Comparison of ENCODE assay signal across 18 cellular contexts in the genomic region with DNA sequence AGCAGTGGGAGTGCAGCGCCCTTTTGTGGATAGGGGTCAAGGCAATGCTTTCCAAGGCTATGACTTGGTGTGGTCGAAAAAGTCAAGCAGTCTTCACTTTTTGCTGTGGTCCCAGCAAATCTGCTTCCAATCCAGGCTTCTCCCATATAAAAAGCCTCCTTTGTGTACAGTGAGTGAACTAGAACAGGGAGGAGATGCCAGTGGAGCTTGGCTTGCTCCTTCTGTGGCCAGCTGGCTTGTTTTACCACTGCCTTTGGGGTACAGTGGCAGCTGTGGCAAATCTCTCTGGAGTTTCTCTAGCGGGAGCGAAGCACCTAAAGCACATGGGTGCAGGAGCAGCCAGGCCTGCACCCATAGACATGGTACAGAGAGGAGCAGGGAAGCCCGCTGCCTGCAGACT.
A peak's percentile ranks its signal among the peaks of the same experiment; 100 is the strongest.
DNase-seq lines count a peak whose midpoint lies in the region; ATAC-seq and TF ChIP-seq lines count a peak whose summit lies in the region.
"Had no signal": no experiment of that assay in that cellular context is flagged by ENCODE, and none has a peak within 500 bp of the region (broad histone marks: within the 10 kb centered on the region; RNA-seq: fewer than 3 reads in every experiment).

No MANE protein-coding gene starts in this region.

- peaks cover 18% of the 10 kb centered on the region for H3K4me1 Mint-ChIP-seq in endodermal cell
- peaks cover 28% of the 10 kb centered on the region for H3K4me1 Mint-ChIP-seq in activated T-helper 2 cell treated with anti-CD3 and anti-CD28 coated beads, Interferon-gamma antibody, Interleukin-2, Interleukin-4, amounts not matched to agents 10 μg/mL and 5 μg/mL and 100 μg/mL, durations not matched to agents 14 hours and 24 hours and 36 hours (ENCODE audit: low read depth)
- H3K4me1 Mint-ChIP-seq in activated naive CD4-positive, alpha-beta T cell treated with anti-CD3 and anti-CD28 coated beads for 36 hours (ENCODE audit: low read depth), result peaks cover 7% of the 10 kb centered on the region

- no peaks in the 10 kb centered on the region for H3K4me1 ChIP-seq in endodermal cell (ENCODE audit: control insufficient read depth, insufficient read depth, low read length)

- ATAC-seq in GM21515 (IDR thresholded peaks at IDR 0.05; ENCODE audit: unreplicated experiment), result no peak
- ATAC-seq: CD8-positive, alpha-beta T cell; HepG2 had no signal

- peaks cover 20% of the 10 kb centered on the region for H3K9me3 ChIP-seq in endodermal cell (ENCODE audit: control insufficient read depth, low read length)

- DNase-seq in H7, result peak; percentile 4
- peak; percentile 20 for DNase-seq in endodermal cell
- peak; percentile 17 for DNase-seq in midbrain (lab: John Stamatoyannopoulos, UW)
- DNase-seq in activated T-helper 2 cell treated with anti-CD3 and anti-CD28 coated beads, Interferon-gamma antibody, Interleukin-2, Interleukin-4, amounts not matched to agents 10 μg/mL and 5 μg/mL and 100 μg/mL, durations not matched to agents 14 hours and 24 hours and 36 hours (ENCODE audit: low spot score), result no peak
- DNase-seq in activated naive CD4-positive, alpha-beta T cell treated with anti-CD3 and anti-CD28 coated beads for 36 hours, result no peak
- DNase-seq in DMS 273 (lab: John Stamatoyannopoulos, UW; ENCODE audit: unreplicated experiment), result no peak
- DNase-seq: ACHN; Calu3; CD8-positive, alpha-beta T cell; DMS 273 treated with DMSO at 0.1 percent for 48 hours; DMS53; DND-41; GOT3; H9; KBM-7 had no signal

- no peak for TF ChIP-seq CTCF in endodermal cell (conservative IDR thresholded peaks at IDR 0.05)

- H3K4me3 ChIP-seq in H7 (ENCODE audit: insufficient read depth, low read depth, low read length), result no peak overlapping the region
- no peak overlapping the region for H3K4me3 ChIP-seq in endodermal cell (ENCODE audit: low read length)

- CTCF ChIA-PET in activated naive CD4-positive, alpha-beta T cell treated with anti-CD3 and anti-CD28 coated beads for 36 hours (lab: Charles Lee), result no interaction called here

- H3K9ac ChIP-seq in endodermal cell (ENCODE audit: extremely low read depth, low read length, poor library complexity, severe bottlenecking), result no peak overlapping the region

- H3K36me3 ChIP-seq in H7 (replicated peaks; ENCODE audit: control insufficient read depth, insufficient read depth, low read length), result no peaks in the 10 kb centered on the region; the same call in 1 of the 2 replicates
- no peaks in the 10 kb centered on the region for H3K36me3 ChIP-seq in endodermal cell (ENCODE audit: control insufficient read depth, insufficient read depth, low read length)

- WGBS in endodermal cell (ENCODE audit: insufficient coverage in 1 of 2, insufficient read length in 1 of 2), 2 experiments, result 94% methylated on average over 5 of the region's 5 CpGs

- no peak overlapping the region for H3K27ac Mint-ChIP-seq in endodermal cell
- no peak overlapping the region for H3K27ac Mint-ChIP-seq in activated T-helper 2 cell treated with anti-CD3 and anti-CD28 coated beads, Interferon-gamma antibody, Interleukin-2, Interleukin-4, amounts not matched to agents 10 μg/mL and 5 μg/mL and 100 μg/mL, durations not matched to agents 14 hours and 24 hours and 36 hours
- no peak overlapping the region for H3K27ac Mint-ChIP-seq in activated naive CD4-positive, alpha-beta T cell treated with anti-CD3 and anti-CD28 coated beads for 36 hours
- H3K27ac Mint-ChIP-seq: CD8-positive, alpha-beta T cell; H9; IgD-negative memory B cell had no signal

- intact Hi-C loops in activated T-helper 2 cell treated with anti-CD3 and anti-CD28 coated beads, Interferon-gamma antibody, Interleukin-2, Interleukin-4, amounts not matched to agents 10 μg/mL and 5 μg/mL and 100 μg/mL, durations not matched to agents 14 hours and 24 hours and 36 hours (cut with micrococcal nuclease), result no loop called here
- intact Hi-C loops in activated naive CD4-positive, alpha-beta T cell treated with anti-CD3 and anti-CD28 coated beads for 36 hours (cut with micrococcal nuclease), result no loop called here

- H3K27me3 ChIP-seq in H7 (ENCODE audit: control insufficient read depth, insufficient read depth, low read length), result no peaks in the 10 kb centered on the region
- H3K27me3 ChIP-seq in endodermal cell (ENCODE audit: control insufficient read depth, insufficient read depth, low read length, poor library complexity, severe bottlenecking), result no peaks in the 10 kb centered on the region

- H3K27ac ChIP-seq in endodermal cell (ENCODE audit: low read depth, low read length), result no peak overlapping the region

- no peak overlapping the region for H3K4me3 Mint-ChIP-seq in endodermal cell
- H3K4me3 Mint-ChIP-seq in activated T-helper 2 cell treated with anti-CD3 and anti-CD28 coated beads, Interferon-gamma antibody, Interleukin-2, Interleukin-4, amounts not matched to agents 10 μg/mL and 5 μg/mL and 100 μg/mL, durations not matched to agents 14 hours and 24 hours and 36 hours (ENCODE audit: low read depth), result no peak overlapping the region
- no peak overlapping the region for H3K4me3 Mint-ChIP-seq in activated naive CD4-positive, alpha-beta T cell treated with anti-CD3 and anti-CD28 coated beads for 36 hours
- H3K4me3 Mint-ChIP-seq: CD8-positive, alpha-beta T cell; H9; IgD-negative memory B cell had no signal

- peaks cover 40% of the 10 kb centered on the region for H3K9me3 Mint-ChIP-seq in endodermal cell
- H3K9me3 Mint-ChIP-seq in activated T-helper 2 cell treated with anti-CD3 and anti-CD28 coated beads, Interferon-gamma antibody, Interleukin-2, Interleukin-4, amounts not matched to agents 10 μg/mL and 5 μg/mL and 100 μg/mL, durations not matched to agents 14 hours and 24 hours and 36 hours, result peaks cover 9% of the 10 kb centered on the region
- peaks cover 13% of the 10 kb centered on the region for H3K9me3 Mint-ChIP-seq in activated naive CD4-positive, alpha-beta T cell treated with anti-CD3 and anti-CD28 coated beads for 36 hours

- peaks cover 2% of the 10 kb centered on the region for H3K27me3 Mint-ChIP-seq in endodermal cell (ENCODE audit: insufficient read depth)
- H3K27me3 Mint-ChIP-seq in activated T-helper 2 cell treated with anti-CD3 and anti-CD28 coated beads, Interferon-gamma antibody, Interleukin-2, Interleukin-4, amounts not matched to agents 10 μg/mL and 5 μg/mL and 100 μg/mL, durations not matched to agents 14 hours and 24 hours and 36 hours (ENCODE audit: low read depth), result no peaks in the 10 kb centered on the region
- H3K27me3 Mint-ChIP-seq in activated naive CD4-positive, alpha-beta T cell treated with anti-CD3 and anti-CD28 coated beads for 36 hours (ENCODE audit: low read depth), result no peaks in the 10 kb centered on the region

- peaks cover 23% of the 10 kb centered on the region for H3K36me3 Mint-ChIP-seq in endodermal cell (ENCODE audit: low read depth)
- peaks cover 16% of the 10 kb centered on the region for H3K36me3 Mint-ChIP-seq in activated T-helper 2 cell treated with anti-CD3 and anti-CD28 coated beads, Interferon-gamma antibody, Interleukin-2, Interleukin-4, amounts not matched to agents 10 μg/mL and 5 μg/mL and 100 μg/mL, durations not matched to agents 14 hours and 24 hours and 36 hours (ENCODE audit: low read depth)
- peaks cover 3% of the 10 kb centered on the region for H3K36me3 Mint-ChIP-seq in activated naive CD4-positive, alpha-beta T cell treated with anti-CD3 and anti-CD28 coated beads for 36 hours (ENCODE audit: low read depth)

Comparison
In these comparisons a context has a peak if more than half of its experiments do, and no peak if none do; other contexts are left out.
1. DNase-seq: peak in H7 (single experiment), endodermal cell (single experiment) and midbrain (single experiment); none in activated T-helper 2 cell treated with anti-CD3 and anti-CD28 coated beads, Interferon-gamma antibody, Interleukin-2, Interleukin-4, amounts not matched to agents 10 μg/mL and 5 μg/mL and 100 μg/mL, durations not matched to agents 14 hours and 24 hours and 36 hours (single experiment), activated naive CD4-positive, alpha-beta T cell treated with anti-CD3 and anti-CD28 coated beads for 36 hours (single experiment) and DMS 273 (single experiment).